17 cellular contexts compared by ENCODE assay signal in the genomic region with DNA sequence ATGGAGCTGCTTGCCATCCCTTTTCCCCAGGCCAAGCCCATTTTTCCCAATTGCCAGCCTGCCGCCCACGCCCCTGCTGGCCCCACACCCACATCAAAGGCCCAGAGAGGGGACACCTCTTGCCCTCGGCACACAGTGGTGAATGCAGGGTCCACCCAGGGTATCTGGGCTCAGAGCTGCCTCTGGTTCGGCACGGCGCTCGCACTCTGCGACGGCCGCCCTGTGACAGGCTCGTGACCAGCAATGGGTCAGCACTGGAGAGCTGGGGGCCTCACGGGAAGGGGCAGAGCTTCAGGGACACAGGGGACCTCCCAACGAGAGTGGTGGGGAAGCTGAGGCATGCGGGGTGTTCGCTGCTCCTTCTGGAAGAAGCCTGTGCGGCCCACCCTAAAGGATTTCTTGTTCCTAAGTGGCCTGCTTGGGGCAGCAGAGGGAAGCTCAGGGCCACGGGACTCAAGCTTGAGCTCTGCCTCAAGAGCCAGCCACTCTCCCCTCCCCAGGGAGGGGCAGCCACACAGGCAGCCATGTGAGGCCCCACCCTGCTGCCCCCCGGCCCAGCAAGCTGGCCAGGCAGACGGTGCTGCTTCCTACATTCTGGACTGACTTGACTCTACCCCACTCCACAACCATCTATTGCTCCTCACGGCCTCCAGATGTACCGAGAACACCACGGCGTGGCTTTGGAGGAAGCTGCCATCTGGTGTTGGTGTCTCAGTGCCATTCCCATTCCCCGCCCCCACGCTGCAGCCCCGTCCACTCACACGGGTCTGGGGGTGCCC.
"Had no signal": no experiment of that assay in that cellular context is flagged by ENCODE, and none has a peak within 500 bp of the region (broad histone marks: within the 10 kb centered on the region; RNA-seq: fewer than 3 reads in every experiment).

No MANE protein-coding gene starts in this region.

- H3K36me3 ChIP-seq: ovary, stomach, thoracic aorta, transverse colon had no signal

- H3K27me3 ChIP-seq: foreskin keratinocyte, hepatocyte, ovary, stomach, transverse colon had no signal

- ATAC-seq: foreskin keratinocyte; naive thymus-derived CD8-positive, alpha-beta T cell; right cardiac atrium had no signal

- H3K27ac ChIP-seq: foreskin keratinocyte, hepatocyte, ovary, stomach, thoracic aorta, transverse colon had no signal

- DNase-seq: dermis blood vessel endothelial cell; erythroblast; foreskin keratinocyte; head of caudate nucleus; kidney glomerular epithelial cell; mammary epithelial cell; ovary; small intestine; stimulated activated CD4-positive, alpha-beta T cell treated with anti-CD3 and anti-CD28 coated beads, Interleukin-12 subunit alpha, Interleukin-12 subunit beta, amount 100 ng/mL, for 4 hours; stimulated activated naive CD4-positive, alpha-beta T cell; stomach; substantia nigra; transverse colon had no signal

- H3K9me3 ChIP-seq: ovary, stomach, thoracic aorta, transverse colon had no signal

- H3K4me1 ChIP-seq: foreskin keratinocyte, stomach had no signal

- H3K4me3 ChIP-seq: hepatocyte, ovary, stomach, thoracic aorta, transverse colon had no signal
